25 cellular contexts compared by ENCODE assay signal in the genomic region with DNA sequence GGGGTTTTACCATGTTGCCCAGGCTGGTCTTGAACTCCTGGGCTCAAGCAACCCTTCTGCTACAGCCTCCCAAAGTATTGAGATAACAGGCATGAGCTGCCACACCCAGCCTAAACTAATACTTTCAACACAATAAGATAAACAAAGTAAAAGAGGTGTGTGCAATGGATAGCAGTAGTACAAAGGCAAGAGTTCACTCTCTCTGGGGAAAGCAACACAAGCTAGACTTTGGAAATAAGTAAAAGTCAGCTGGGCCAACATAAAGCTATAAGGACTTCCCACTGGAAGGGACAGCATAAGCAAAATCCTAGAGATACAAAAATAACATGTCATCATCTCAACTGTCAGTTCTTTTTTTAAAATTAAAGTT. TPM values are rescaled to one million over a fixed set of nuclear protein-coding genes. Genes with fewer than 3 reads are reported as not detected.
"Had no signal": no experiment of that assay in that cellular context is flagged by ENCODE, and none has a peak within 500 bp of the region (broad histone marks: within the 10 kb centered on the region; RNA-seq: fewer than 3 reads in every experiment).

No MANE protein-coding gene starts in this region.

- H3K27ac Mint-ChIP-seq: activated B cell treated with CpG ODN at 0.5 μM for 24 hours; activated CD4-positive, alpha-beta T cell treated with anti-CD3 and anti-CD28 coated beads, Interleukin-2, amount 10 ng/mL, durations not matched to agents 24 days and 14 days; activated CD8-positive, alpha-beta memory T cell treated with anti-CD3 and anti-CD28 coated beads, Interleukin-2, amount 10 ng/mL, durations not matched to agents 7 days and 5 days; activated naive CD4-positive, alpha-beta T cell treated with anti-CD3 and anti-CD28 coated beads, Interleukin-2, amount 50 U/mL, for 24 hours; activated T-cell treated with anti-CD3 and anti-CD28 coated beads, Interleukin-2, amount 50 U/mL, for 24 hours; activated T-helper 1 cell treated with anti-CD3 and anti-CD28 coated beads, Interleukin-12 subunit alpha, Interleukin-12 subunit beta, Interleukin-2, Interleukin-4 antibody, amounts not matched to agents 30 ng/mL and 10 ng/mL and 1 ng/mL, durations not matched to agents 14 hours and 24 hours and 36 hours; T-helper 1 cell treated with Interleukin-12 subunit alpha and Interleukin-12 subunit beta and Interleukin-4 antibody, amounts not matched to agents 30 μg/mL and 1 μg/mL, for 36 hours had no signal

- H3K9me3 Mint-ChIP-seq: activated B cell treated with CpG ODN at 0.5 μM for 24 hours; activated naive CD4-positive, alpha-beta T cell treated with anti-CD3 and anti-CD28 coated beads, Interleukin-2, amount 50 U/mL, for 24 hours; activated T-cell treated with anti-CD3 and anti-CD28 coated beads, Interleukin-2, amount 50 U/mL, for 24 hours; activated T-helper 1 cell treated with anti-CD3 and anti-CD28 coated beads, Interleukin-12 subunit alpha, Interleukin-12 subunit beta, Interleukin-2, Interleukin-4 antibody, amounts not matched to agents 30 ng/mL and 10 ng/mL and 1 ng/mL, durations not matched to agents 14 hours and 24 hours and 36 hours; T-helper 1 cell treated with Interleukin-12 subunit alpha and Interleukin-12 subunit beta and Interleukin-4 antibody, amounts not matched to agents 30 μg/mL and 1 μg/mL, for 36 hours had no signal

- H3K4me3 ChIP-seq: breast epithelium had no signal

- H3K4me1 ChIP-seq: breast epithelium had no signal

- H3K36me3 Mint-ChIP-seq: activated CD8-positive, alpha-beta memory T cell treated with anti-CD3 and anti-CD28 coated beads, Interleukin-2, amount 10 ng/mL, durations not matched to agents 7 days and 5 days; activated naive CD4-positive, alpha-beta T cell treated with anti-CD3 and anti-CD28 coated beads, Interleukin-2, amount 50 U/mL, for 24 hours had no signal

- H3K27me3 Mint-ChIP-seq: activated B cell treated with CpG ODN at 0.5 μM for 24 hours; activated CD4-positive, alpha-beta T cell treated with anti-CD3 and anti-CD28 coated beads, Interleukin-2, amount 10 ng/mL, durations not matched to agents 24 days and 14 days; activated T-cell treated with anti-CD3 and anti-CD28 coated beads, Interleukin-2, amount 50 U/mL, for 24 hours had no signal

- H3K36me3 ChIP-seq: breast epithelium had no signal

- H3K9me3 ChIP-seq: breast epithelium had no signal

- FAIRE-seq: RCC 7860 had no signal

- H3K4me3 Mint-ChIP-seq: activated B cell treated with CpG ODN at 0.5 μM for 24 hours; activated CD4-positive, alpha-beta T cell treated with anti-CD3 and anti-CD28 coated beads, Interleukin-2, amount 10 ng/mL, durations not matched to agents 24 days and 14 days; activated CD8-positive, alpha-beta memory T cell treated with anti-CD3 and anti-CD28 coated beads, Interleukin-2, amount 10 ng/mL, durations not matched to agents 7 days and 5 days; activated naive CD4-positive, alpha-beta T cell treated with anti-CD3 and anti-CD28 coated beads, Interleukin-2, amount 50 U/mL, for 24 hours; activated T-cell treated with anti-CD3 and anti-CD28 coated beads, Interleukin-2, amount 50 U/mL, for 24 hours; activated T-helper 1 cell treated with anti-CD3 and anti-CD28 coated beads, Interleukin-12 subunit alpha, Interleukin-12 subunit beta, Interleukin-2, Interleukin-4 antibody, amounts not matched to agents 30 ng/mL and 10 ng/mL and 1 ng/mL, durations not matched to agents 14 hours and 24 hours and 36 hours; T-helper 1 cell treated with Interleukin-12 subunit alpha and Interleukin-12 subunit beta and Interleukin-4 antibody, amounts not matched to agents 30 μg/mL and 1 μg/mL, for 36 hours had no signal

- H3K27ac ChIP-seq: breast epithelium had no signal

- H3K27me3 ChIP-seq: breast epithelium had no signal

- DNase-seq: activated B cell treated with CpG ODN at 0.5 μM for 24 hours; activated CD4-positive, alpha-beta T cell treated with anti-CD3 and anti-CD28 coated beads for 1 hour; activated CD4-positive, alpha-beta T cell treated with anti-CD3 and anti-CD28 coated beads, Interleukin-2, amount 10 ng/mL, durations not matched to agents 24 days and 14 days; activated CD4-positive, alpha-beta T cell treated with anti-CD3 and anti-CD28 coated beads, Interleukin-2, amount 50 U/mL, for 48 hours; activated CD8-positive, alpha-beta memory T cell treated with anti-CD3 and anti-CD28 coated beads, Interleukin-2, amount 10 ng/mL, durations not matched to agents 7 days and 5 days; activated effector memory CD4-positive, alpha-beta T cell treated with Interleukin-2 at 50 U/mL for 16 hours; activated naive CD4-positive, alpha-beta T cell; activated T-cell treated with anti-CD3 and anti-CD28 coated beads, Interleukin-2, amount 50 U/mL, for 24 hours; aorta; Kasumi-1; NCI-H1105 treated with DMSO at 0.1 percent for 48 hours; NCI-H1436 treated with DMSO at 0.1 percent for 48 hours; NCI-H187 treated with DMSO at 0.1 percent for 48 hours; NCI-H2171 treated with DMSO at 0.1 percent for 48 hours; NCI-H226; NCI-H526 treated with DMSO at 0.1 percent for 48 hours; NK-92 treated with Interleukin-12 subunit alpha and Interleukin-12 subunit beta, amount 100 ng/mL, for 24 hours; PC-3; SHP77 treated with DMSO at 0.1 percent for 48 hours had no signal

- H3K4me1 Mint-ChIP-seq: activated B cell treated with CpG ODN at 0.5 μM for 24 hours; activated naive CD4-positive, alpha-beta T cell treated with anti-CD3 and anti-CD28 coated beads, Interleukin-2, amount 50 U/mL, for 24 hours had no signal

RNA-seq across cellular contexts. Expression of a gene that starts 5.2 kb away (rescaled TPM):
- total RNA-seq: activated B cell treated with CpG ODN at 0.5 μM for 24 hours; activated CD4-positive, alpha-beta T cell treated with anti-CD3 and anti-CD28 coated beads, Interleukin-2, amount 10 ng/mL, durations not matched to agents 24 days and 14 days; activated CD8-positive, alpha-beta memory T cell treated with anti-CD3 and anti-CD28 coated beads, Interleukin-2, amount 10 ng/mL, durations not matched to agents 7 days and 5 days; activated T-helper 1 cell treated with anti-CD3 and anti-CD28 coated beads, Interleukin-12 subunit alpha, Interleukin-12 subunit beta, Interleukin-2, Interleukin-4 antibody, amounts not matched to agents 30 ng/mL and 10 ng/mL and 1 ng/mL, durations not matched to agents 14 hours and 24 hours and 36 hours; SK-MEL-5 had no signal
